Comparison of ENCODE assay signal across 9 cellular contexts in the genomic region with DNA sequence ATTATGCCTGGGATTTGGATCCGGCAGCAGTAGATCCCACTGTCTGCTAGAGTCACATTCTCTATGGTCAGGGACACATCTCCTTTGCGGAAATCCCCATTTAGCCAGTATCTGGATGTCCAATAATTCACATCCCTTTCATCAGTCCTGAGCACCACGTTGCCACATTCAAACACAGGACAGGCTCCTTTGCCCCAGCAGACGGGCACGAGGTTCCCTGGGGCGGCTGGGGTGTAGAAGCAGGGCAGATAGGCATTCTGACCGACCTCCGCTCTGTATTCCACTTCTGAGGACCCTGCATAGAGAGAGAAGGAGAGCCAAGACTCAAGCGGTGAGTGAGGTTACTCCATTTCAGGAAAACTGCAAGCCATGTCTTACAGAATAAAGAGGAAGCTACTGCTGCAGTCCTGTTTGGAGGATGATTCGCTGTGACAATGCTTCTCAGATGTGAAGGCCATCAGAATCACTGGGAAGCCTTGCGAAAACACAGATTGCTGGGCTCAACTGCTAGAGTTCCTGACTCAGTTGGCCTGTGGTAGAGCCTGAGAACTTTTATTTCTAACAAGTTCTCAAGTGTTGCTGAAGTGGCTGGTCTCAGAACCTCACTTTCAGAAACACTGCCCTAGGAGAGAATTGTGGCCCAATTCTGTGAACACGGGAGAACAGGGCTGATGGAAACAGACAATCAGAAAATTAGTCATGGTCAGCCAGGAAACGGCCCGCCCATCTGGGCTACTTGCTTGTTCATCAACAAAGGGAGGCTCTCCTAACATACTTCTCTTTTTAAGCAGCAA. TPM values are rescaled to one million over a fixed set of nuclear protein-coding genes. Genes with fewer than 3 reads are reported as not detected.
DNase-seq lines count a peak whose midpoint lies in the region; ATAC-seq and TF ChIP-seq lines count a peak whose summit lies in the region.
"Had no signal": no experiment of that assay in that cellular context is flagged by ENCODE, and none has a peak within 500 bp of the region (broad histone marks: within the 10 kb centered on the region; RNA-seq: fewer than 3 reads in every experiment).

No MANE protein-coding gene starts in this region.

- H3K9me3 Mint-ChIP-seq in neural progenitor cell = no peaks in the 10 kb centered on the region

- H3K4me1 ChIP-seq in duodenal mucosa (ENCODE audit: control insufficient read depth in 1 of 2, insufficient read depth in 2 of 2, low read length in 2 of 2) = no peaks in the 10 kb centered on the region
- no peaks in the 10 kb centered on the region for H3K4me1 ChIP-seq in neural progenitor cell
- no peaks in the 10 kb centered on the region for H3K4me1 ChIP-seq in A673 (ENCODE audit: insufficient read depth, low read length, poor library complexity, severe bottlenecking)

- H3K4me3 ChIP-seq in duodenal mucosa (ENCODE audit: low read depth in 1 of 2, low read length in 2 of 2) = no peak overlapping the region
- H3K4me3 ChIP-seq in neural progenitor cell = no peak overlapping the region
- H3K4me3 ChIP-seq in A673 (ENCODE audit: low read depth, low read length, poor library complexity, severe bottlenecking) = no peak overlapping the region

- POLR2A ChIA-PET in A673 (lab: Charles Lee; ENCODE audit: low non-redundant PET) = no interaction called here

- peaks cover 14% of the 10 kb centered on the region for H3K4me1 Mint-ChIP-seq in neural progenitor cell

- ATAC-seq in sciatic nerve = peak; percentile 28
- ATAC-seq in GM21737 (IDR thresholded peaks at IDR 0.05; ENCODE audit: unreplicated experiment) = no peak
- ATAC-seq in GM18858 (IDR thresholded peaks at IDR 0.05; ENCODE audit: unreplicated experiment) = no peak

- BruUV-seq in A673 (replicated peaks; lab: Mats Ljungman, UMichigan) = no TSS peak

- intact Hi-C loops in sciatic nerve (cut with DNase I) = no loop called here
- intact Hi-C loops in A673 (cut with micrococcal nuclease; ENCODE audit: unreplicated experiment) = no loop called here

- H3K27ac ChIP-seq in duodenal mucosa (ENCODE audit: low read depth, low read length) (peak overlapping the region; percentile 10), neural progenitor cell (no peak overlapping the region), A673 (ENCODE audit: low read depth, low read length, poor library complexity, severe bottlenecking) (no peak overlapping the region)
- H3K27ac ChIP-seq: epithelial cell of prostate had no signal

- H3F3A ChIP-seq in neural progenitor cell (ENCODE audit: low read depth) = no peaks in the 10 kb centered on the region

- H3K4me3 Mint-ChIP-seq in neural progenitor cell = no peak overlapping the region

- no peak overlapping the region for H3K9ac ChIP-seq in duodenal mucosa (ENCODE audit: low read depth in 1 of 2, low read length in 2 of 2)
- no peak overlapping the region for H3K9ac ChIP-seq in neural progenitor cell

- no peak overlapping the region for H3K27ac Mint-ChIP-seq in neural progenitor cell

- in situ Hi-C loops in GM13976 (cut with MboI; ENCODE audit: low sequenced_read_pairs, unreplicated experiment) = no loop called here

- no peak overlapping the region for H2AFZ ChIP-seq in neural progenitor cell (replicated peaks)

- H3K9me3 ChIP-seq in duodenal mucosa (ENCODE audit: control insufficient read depth in 1 of 2, low read length in 2 of 2) = no peaks in the 10 kb centered on the region
- no peaks in the 10 kb centered on the region for H3K9me3 ChIP-seq in neural progenitor cell (ENCODE audit: low read depth)
- no peaks in the 10 kb centered on the region for H3K9me3 ChIP-seq in A673 (ENCODE audit: low read depth, low read length, poor library complexity, severe bottlenecking)

- no peak overlapping the region for H3K4me2 ChIP-seq in neural progenitor cell

- H3K36me3 Mint-ChIP-seq in neural progenitor cell = no peaks in the 10 kb centered on the region

- no peaks in the 10 kb centered on the region for H3K36me3 ChIP-seq in duodenal mucosa (ENCODE audit: control insufficient read depth in 1 of 2, insufficient read depth in 2 of 2, low read length in 2 of 2)
- H3K36me3 ChIP-seq in neural progenitor cell = no peaks in the 10 kb centered on the region
- no peaks in the 10 kb centered on the region for H3K36me3 ChIP-seq in A673 (ENCODE audit: insufficient read depth, low read length, poor library complexity, severe bottlenecking)

- CTCF ChIA-PET in A673 (lab: Charles Lee) = no interaction called here

- no peaks in the 10 kb centered on the region for H4K20me1 ChIP-seq in neural progenitor cell (ENCODE audit: low read depth)

- TF ChIP-seq CTCF in GM13976 (IDR thresholded peaks at IDR 0.05; ENCODE audit: borderline replicate concordance, control extremely low read depth, extremely low read depth, insufficient read depth, missing control alignments) (no peak), neural progenitor cell (IDR thresholded peaks at IDR 0.05) (no peak), A673 (conservative IDR thresholded peaks at IDR 0.05; ENCODE audit: low read depth, low read length) (no peak)

- H3K27me3 Mint-ChIP-seq in neural progenitor cell (ENCODE audit: insufficient read depth, low read depth) = no peaks in the 10 kb centered on the region

- H3K27me3 ChIP-seq in duodenal mucosa (ENCODE audit: control insufficient read depth in 1 of 2, insufficient read depth in 2 of 2, low read length in 2 of 2) (no peaks in the 10 kb centered on the region), neural progenitor cell (no peaks in the 10 kb centered on the region), A673 (replicated peaks; ENCODE audit: insufficient read depth, low read depth, low read length, poor library complexity) (peaks cover 4% of the 10 kb centered on the region)

- no peaks in the 10 kb centered on the region for H3K79me2 ChIP-seq in neural progenitor cell (ENCODE audit: low read depth)

- DNase-seq in GM13976 (ENCODE audit: low spot score) = peak; percentile 50
- DNase-seq in NOMO-1 treated with DMSO at 0.1 percent for 48 hours (lab: John Stamatoyannopoulos, UW; ENCODE audit: unreplicated experiment) = peak; percentile 68
- peak; percentile 62 for DNase-seq in sciatic nerve (ENCODE audit: low spot score)
- no peak for DNase-seq in neural progenitor cell (ENCODE audit: low spot score)
- DNase-seq in A673 (ENCODE audit: low spot score) = no peak

RNA-seq across cellular contexts. Expression of a gene that starts 2.0 kb away (rescaled TPM):
- 11.8 TPM for total RNA-seq in sciatic nerve
- total RNA-seq in neural progenitor cell (ENCODE audit: low replicate concordance) = 0.19 and 0.37 TPM in 2 replicates
- total RNA-seq in A673 (2021) = 0.13 and 0.19 TPM in 2 replicates

RNA-seq across cellular contexts. Expression of a gene that starts 35.8 kb away (rescaled TPM):
- 13.2 TPM for total RNA-seq in sciatic nerve
- total RNA-seq in neural progenitor cell (ENCODE audit: low replicate concordance) = 18.6 and 32.5 TPM in 2 replicates
- 8.7 and 9.4 TPM in 2 replicates for total RNA-seq in A673 (2021)

RNA-seq across cellular contexts. Expression of a gene that starts 47.9 kb away (rescaled TPM):
- total RNA-seq in sciatic nerve = 1.3 TPM
- total RNA-seq in neural progenitor cell (ENCODE audit: low replicate concordance) = not detected in 2 replicates
- not detected in 2 replicates for total RNA-seq in A673 (2021)

RNA-seq across cellular contexts. Expression of a gene that starts 59.2 kb away (rescaled TPM):
- total RNA-seq in sciatic nerve = not detected
- total RNA-seq in neural progenitor cell (ENCODE audit: low replicate concordance) = not detected in 2 replicates
- not detected in 2 replicates for total RNA-seq in A673 (2021)

Comparison
In these comparisons a context has a peak if more than half of its experiments do, and no peak if none do; other contexts are left out.
1. DNase-seq: peak in GM13976 (single experiment), NOMO-1 treated with DMSO at 0.1 percent for 48 hours (single experiment) and sciatic nerve (single experiment); none in neural progenitor cell (single experiment) and A673 (single experiment).